9 cellular contexts compared by ENCODE assay signal in the genomic region with DNA sequence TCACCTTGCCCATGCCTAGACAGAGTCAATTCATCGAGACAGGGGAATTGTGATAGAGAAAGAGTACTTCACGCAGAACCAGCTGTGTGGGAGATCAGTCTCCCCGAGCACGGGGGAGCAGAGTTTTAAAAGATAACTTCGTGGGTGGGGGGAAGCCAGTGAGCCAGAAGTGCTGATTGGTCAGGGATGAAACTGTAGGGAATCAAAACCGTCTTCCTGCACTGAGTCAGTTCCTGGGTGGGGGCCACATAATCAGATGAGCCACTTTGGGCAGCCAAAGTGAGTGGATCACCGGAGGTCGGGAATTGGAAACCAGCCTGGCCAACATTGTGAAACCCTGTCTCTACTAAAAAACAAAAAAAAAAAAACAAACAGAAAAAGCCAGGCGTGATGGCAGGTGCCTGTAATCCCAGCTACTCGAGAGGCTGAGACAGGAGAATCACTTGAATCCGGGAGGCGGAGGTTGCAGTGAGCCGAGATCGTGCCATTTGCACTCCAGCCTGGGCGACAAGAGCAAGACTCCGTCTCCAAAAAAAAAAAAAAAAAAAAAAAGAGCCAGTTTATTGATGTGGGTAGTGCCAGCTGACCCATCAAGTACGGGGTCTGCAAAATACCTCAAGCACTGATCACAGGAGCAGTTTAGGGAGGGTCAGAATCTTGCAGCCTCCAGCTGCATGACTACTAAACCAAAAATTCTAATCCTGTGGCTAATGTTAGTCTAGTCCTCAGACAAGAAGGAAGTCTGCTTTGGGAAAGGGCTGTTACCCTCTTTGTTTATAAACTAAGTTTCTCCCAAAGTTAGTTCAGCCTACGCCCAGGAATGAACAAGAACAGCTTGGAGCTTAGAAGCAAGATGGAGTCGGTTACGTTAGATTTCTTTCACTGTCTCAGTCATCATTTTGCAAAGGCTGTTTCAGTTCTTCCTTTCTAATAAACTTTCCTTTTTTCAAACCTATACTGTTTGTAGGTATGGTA. TPM values are rescaled to one million over a fixed set of nuclear protein-coding genes. Genes with fewer than 3 reads are reported as not detected.
DNase-seq lines count a peak whose midpoint lies in the region; ATAC-seq and TF ChIP-seq lines count a peak whose summit lies in the region.
"Had no signal": no experiment of that assay in that cellular context is flagged by ENCODE, and none has a peak within 500 bp of the region (broad histone marks: within the 10 kb centered on the region; RNA-seq: fewer than 3 reads in every experiment).

No MANE protein-coding gene starts in this region.

- peak overlapping the region; percentile 27 for H3K27ac Mint-ChIP-seq in activated T-cell treated with anti-CD3 and anti-CD28 coated beads, Interleukin-2, amount 50 U/mL, for 72 hours

- no peak for ATAC-seq in activated T-cell treated with anti-CD3 and anti-CD28 coated beads, Interleukin-2, amount 50 U/mL, for 72 hours (replicated peaks in 1 of 2)
- ATAC-seq in GM21526 (IDR thresholded peaks at IDR 0.05; ENCODE audit: low FRiP score, unreplicated experiment): no peak
- ATAC-seq in GM21619 (IDR thresholded peaks at IDR 0.05; ENCODE audit: unreplicated experiment): no peak

- H3K4me3 Mint-ChIP-seq in activated T-cell treated with anti-CD3 and anti-CD28 coated beads, Interleukin-2, amount 50 U/mL, for 72 hours: peak overlapping the region; percentile 61 to 76

- no peaks in the 10 kb centered on the region for H3K27me3 Mint-ChIP-seq in activated T-cell treated with anti-CD3 and anti-CD28 coated beads, Interleukin-2, amount 50 U/mL, for 72 hours (ENCODE audit: low read depth)

- intact Hi-C loops in A673 (cut with micrococcal nuclease; ENCODE audit: unreplicated experiment): loop anchor here (10.0 kb wide), 1 partner anchor 108 kb away; a partner anchor contains a TSS

- H3K27ac ChIP-seq in A673 (ENCODE audit: low read depth, low read length, poor library complexity, severe bottlenecking): peak overlapping the region; percentile 66
- H3K27ac ChIP-seq in iPS-18a (ENCODE audit: low read length): peak overlapping the region; percentile 57
- no peak overlapping the region for H3K27ac ChIP-seq in WERI-Rb-1
- H3K27ac ChIP-seq: SJCRH30 had no signal

- H3K27me3 ChIP-seq in A673 (replicated peaks; ENCODE audit: insufficient read depth, low read depth, low read length, poor library complexity): no peaks in the 10 kb centered on the region
- H3K27me3 ChIP-seq in iPS-18a (ENCODE audit: control insufficient read depth, insufficient read depth, low read length): no peaks in the 10 kb centered on the region
- H3K27me3 ChIP-seq in WERI-Rb-1 (ENCODE audit: insufficient read depth, low read depth, severe bottlenecking): no peaks in the 10 kb centered on the region
- H3K27me3 ChIP-seq: SJCRH30 had no signal

- H3K36me3 ChIP-seq in A673 (ENCODE audit: insufficient read depth, low read length, poor library complexity, severe bottlenecking) (no peaks in the 10 kb centered on the region), iPS-18a (ENCODE audit: control insufficient read depth, low read depth, low read length) (peaks cover 3% of the 10 kb centered on the region), WERI-Rb-1 (peaks cover 38% of the 10 kb centered on the region)

- H3K4me1 ChIP-seq in A673 (ENCODE audit: insufficient read depth, low read length, poor library complexity, severe bottlenecking): peaks cover 21% of the 10 kb centered on the region
- peaks cover 56% of the 10 kb centered on the region for H3K4me1 ChIP-seq in iPS-18a (ENCODE audit: control insufficient read depth, low read depth, low read length)
- H3K4me1 ChIP-seq: SJCRH30 had no signal

- H3K4me1 Mint-ChIP-seq in activated T-cell treated with anti-CD3 and anti-CD28 coated beads, Interleukin-2, amount 50 U/mL, for 72 hours (ENCODE audit: low read depth): peaks cover 86% of the 10 kb centered on the region

- peak overlapping the region; percentile 39 for H3K9ac ChIP-seq in iPS-18a (ENCODE audit: low read length)

- DNase-seq in A673 (ENCODE audit: low spot score) (no peak), HCEC 1CT (peak; percentile 83), WERI-Rb-1 (no peak), NOMO-1 treated with dmso at 0.1 percent for 144 hours (lab: John Stamatoyannopoulos, UW; ENCODE audit: unreplicated experiment) (no peak)
- DNase-seq in activated T-cell treated with anti-CD3 and anti-CD28 coated beads, Interleukin-2, amount 50 U/mL, for 72 hours: peak in 1 of 2 donors; percentile 38
- DNase-seq: SJCRH30 had no signal

- H3K9me3 ChIP-seq in A673 (ENCODE audit: low read depth, low read length, poor library complexity, severe bottlenecking): no peaks in the 10 kb centered on the region
- H3K9me3 ChIP-seq in iPS-18a (ENCODE audit: control insufficient read depth, low read depth, low read length): no peaks in the 10 kb centered on the region
- H3K9me3 ChIP-seq in WERI-Rb-1 (ENCODE audit: severe bottlenecking): no peaks in the 10 kb centered on the region
- H3K9me3 ChIP-seq: SJCRH30 had no signal

- BruUV-seq in A673 (replicated peaks; lab: Mats Ljungman, UMichigan): no TSS peak

- H3K9me3 Mint-ChIP-seq in activated T-cell treated with anti-CD3 and anti-CD28 coated beads, Interleukin-2, amount 50 U/mL, for 72 hours: no peaks in the 10 kb centered on the region

- H3K4me3 ChIP-seq in A673 (ENCODE audit: low read depth, low read length, poor library complexity, severe bottlenecking) (no peak overlapping the region), iPS-18a (ENCODE audit: low read length) (peak overlapping the region; percentile 35), WERI-Rb-1 (ENCODE audit: low read depth, low read length) (no peak overlapping the region)
- H3K4me3 ChIP-seq: SJCRH30 had no signal

- TF ChIP-seq CTCF in A673 (conservative IDR thresholded peaks at IDR 0.05; ENCODE audit: low read depth, low read length) (no peak), WERI-Rb-1 (IDR thresholded peaks at IDR 0.05; ENCODE audit: low read depth, low read length) (no peak)

- peaks cover 0 to 18% of the 10 kb centered on the region in 2 donors for H3K36me3 Mint-ChIP-seq in activated T-cell treated with anti-CD3 and anti-CD28 coated beads, Interleukin-2, amount 50 U/mL, for 72 hours (ENCODE audit: insufficient read depth in 2 of 2)

- CTCF ChIA-PET in A673 (lab: Charles Lee): no interaction called here

- POLR2A ChIA-PET in A673 (lab: Charles Lee; ENCODE audit: low non-redundant PET): no interaction called here

RNA-seq across cellular contexts. Expression of a gene that starts 3.9 kb away (rescaled TPM):
- total RNA-seq in A673 (2021): 13.7 and 14.3 TPM in 2 replicates
- total RNA-seq in activated T-cell treated with anti-CD3 and anti-CD28 coated beads, Interleukin-2, amount 50 U/mL, for 72 hours: 10 to 100 TPM; 18.8 to 20.0 TPM

RNA-seq across cellular contexts. Expression of a gene that starts 22.1 kb away (rescaled TPM):
- 65.1 and 65.9 TPM in 2 replicates for total RNA-seq in A673 (2021)
- 10 to 100 TPM; 26.4 to 31.1 TPM for total RNA-seq in activated T-cell treated with anti-CD3 and anti-CD28 coated beads, Interleukin-2, amount 50 U/mL, for 72 hours
